13 cellular contexts compared by ENCODE assay signal in the genomic region with DNA sequence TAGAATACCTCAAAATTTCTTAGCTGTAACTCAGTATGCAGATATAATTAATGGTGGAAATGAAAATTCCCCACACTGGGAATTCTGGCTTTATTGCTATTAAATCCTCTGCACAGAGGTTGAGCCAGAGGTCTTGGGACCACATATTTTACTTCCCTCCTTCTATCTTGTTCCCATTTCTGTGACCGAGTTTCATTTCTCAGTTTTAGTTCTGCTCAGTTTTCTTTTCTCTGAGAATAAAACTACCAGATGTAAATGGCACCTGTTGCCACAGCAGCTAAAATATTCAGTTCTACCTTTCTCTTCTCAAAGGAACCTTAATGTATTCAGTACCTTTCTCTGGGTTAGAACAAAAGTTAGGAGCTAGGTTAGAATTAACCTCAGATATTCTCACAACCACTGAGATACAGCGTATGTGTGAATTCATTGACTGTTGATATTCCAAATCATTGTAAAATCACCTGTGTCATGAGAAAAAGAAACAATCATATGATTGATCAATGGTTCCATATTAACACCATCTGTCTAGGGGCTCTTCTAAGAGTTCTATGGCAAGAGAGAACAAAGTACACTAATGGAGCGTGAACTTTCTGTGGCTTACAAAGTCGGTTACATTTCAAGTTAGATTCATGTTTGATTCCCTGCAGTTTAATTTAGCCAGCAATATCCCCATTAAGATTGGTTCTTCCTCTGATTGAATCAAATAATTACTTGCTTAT.
DNase-seq lines count a peak whose midpoint lies in the region; ATAC-seq lines count a peak whose summit lies in the region.
"Had no signal": no experiment of that assay in that cellular context is flagged by ENCODE, and none has a peak within 500 bp of the region (broad histone marks: within the 10 kb centered on the region; RNA-seq: fewer than 3 reads in every experiment).

No MANE protein-coding gene starts in this region.

- DNase-seq in medulla oblongata (ENCODE audit: extremely low spot score): peak; percentile 13
- DNase-seq in effector CD4-positive, alpha-beta T cell: no peak
- no peak for DNase-seq in stimulated activated naive CD4-positive, alpha-beta T cell treated with Interleukin-2 at 50 U/mL for 16 hours (lab: John Stamatoyannopoulos, UW)
- DNase-seq: DND-41, gastrocnemius medialis, lower lobe of right lung, NCI-H1694, posterior cingulate gyrus, WERI-Rb-1 had no signal

- ATAC-seq in GM18873 (IDR thresholded peaks at IDR 0.05; ENCODE audit: low FRiP score, unreplicated experiment): peak; percentile 80
- ATAC-seq in GM21619 (IDR thresholded peaks at IDR 0.05; ENCODE audit: unreplicated experiment): peak; percentile 96
- ATAC-seq in HG03139 (IDR thresholded peaks at IDR 0.05; ENCODE audit: unreplicated experiment): peak; percentile 89
- ATAC-seq in esophagus mucosa: no peak
- ATAC-seq: gastrocnemius medialis, lower lobe of right lung had no signal
